In genomic region chr20:10665791-10666190, GRCh38 we compare ENCODE assay signal across 9 cellular contexts. TPM values are rescaled to one million over a fixed set of nuclear protein-coding genes. Genes with fewer than 3 reads are reported as not detected.
DNase-seq lines count a peak whose midpoint lies in the region; ATAC-seq and TF ChIP-seq lines count a peak whose summit lies in the region.
"Had no signal": no experiment of that assay in that cellular context is flagged by ENCODE, and none has a peak within 500 bp of the region (broad histone marks: within the 10 kb centered on the region; RNA-seq: fewer than 3 reads in every experiment).

No MANE protein-coding gene starts in this region.

- peak overlapping the region; percentile 51 for H3K4ac ChIP-seq in IMR-90 (ENCODE audit: low read depth, low read length)
- no peak overlapping the region for H3K4ac ChIP-seq in mesenchymal stem cell (ENCODE audit: low read depth in 1 of 2, low read length in 2 of 2)

- H3K4me3 ChIP-seq in IMR-90 (ENCODE audit: insufficient read depth, low read depth, low read length) (no peak overlapping the region), mesenchymal stem cell (ENCODE audit: insufficient read depth in 1 of 2, low read depth in 1 of 2, low read length in 2 of 2) (no peak overlapping the region), stomach (peak overlapping the region in 1 of 4 donors; percentile 11), A673 (ENCODE audit: low read depth, low read length, poor library complexity, severe bottlenecking) (no peak overlapping the region)

- TF ChIP-seq POLR2A in IMR-90 (IDR thresholded peaks at IDR 0.05; ENCODE audit: low read depth, low read length) (no peak), stomach (IDR thresholded peaks at IDR 0.05) (no peak)

- TF ChIP-seq RAD21 in IMR-90 (IDR thresholded peaks at IDR 0.05; ENCODE audit: low read length): no peak

- peak overlapping the region; percentile 53 for H3K14ac ChIP-seq in IMR-90 (replicated peaks; ENCODE audit: low read depth, low read length)
- H3K14ac ChIP-seq in mesenchymal stem cell (ENCODE audit: low read length in 2 of 2): no peak overlapping the region

- intact Hi-C loops in IMR-90 (cut with micrococcal nuclease) (no loop called here), stomach (cut with DNase I; ENCODE audit: low total_unique reads) (no loop called here), A673 (cut with micrococcal nuclease; ENCODE audit: unreplicated experiment) (no loop called here)

- H4K5ac ChIP-seq in IMR-90 (ENCODE audit: low read depth, low read length): peak overlapping the region; percentile 25; the same call in 1 of the 2 replicates

- no peak for TF ChIP-seq CTCF in IMR-90 (conservative IDR thresholded peaks at IDR 0.05; ENCODE audit: low read depth, low read length)
- TF ChIP-seq CTCF in stomach (IDR thresholded peaks at IDR 0.05): no peak
- TF ChIP-seq CTCF in A673 (conservative IDR thresholded peaks at IDR 0.05; ENCODE audit: low read depth, low read length): no peak

- peak overlapping the region; percentile 61 for H2AK9ac ChIP-seq in IMR-90 (replicated peaks; ENCODE audit: low read depth, low read length, poor library complexity)

- H4K20me1 ChIP-seq in IMR-90 (ENCODE audit: insufficient read depth, low read length): peaks cover 31% of the 10 kb centered on the region

- H3K56ac ChIP-seq in IMR-90 (ENCODE audit: extremely low read depth, insufficient read depth, low read length): no peak overlapping the region

- H2BK15ac ChIP-seq in IMR-90 (ENCODE audit: low read depth, low read length): no peak overlapping the region; the same call in 2 of the 3 replicates
- peak overlapping the region; percentile 44 for H2BK15ac ChIP-seq in mesenchymal stem cell (ENCODE audit: low read depth, poor library complexity, severe bottlenecking)

- dilution Hi-C loops in IMR-90 (cut with HindIII; ENCODE audit: low sequenced_read_pairs, unreplicated experiment): loop anchor here (25.0 kb wide), 1 partner anchor 872 kb away; no protein-coding TSS in a partner anchor

- H3K36me3 ChIP-seq in IMR-90 (ENCODE audit: control insufficient read depth, insufficient read depth, low read length) (peaks cover 60% of the 10 kb centered on the region), mesenchymal stem cell (ENCODE audit: control insufficient read depth in 1 of 2, insufficient read depth in 2 of 2, low read depth in 1 of 2, low read length in 2 of 2) (peaks cover 37 to 47% of the 10 kb centered on the region in 2 experiments), stomach (peaks cover 32 to 74% (median 63%) of the 10 kb centered on the region in 4 donors), A673 (ENCODE audit: insufficient read depth, low read length, poor library complexity, severe bottlenecking) (peaks cover 36% of the 10 kb centered on the region)

- no peak overlapping the region for H3K27ac ChIP-seq in IMR-90 (ENCODE audit: insufficient read depth, low read length)
- H3K27ac ChIP-seq in epithelial cell of prostate: peak overlapping the region; percentile 99
- H3K27ac ChIP-seq in mesenchymal stem cell (ENCODE audit: low read length, poor library complexity, severe bottlenecking): no peak overlapping the region
- peak overlapping the region in 4 of 5 donors; percentile 58 to 73 (median 66) for H3K27ac ChIP-seq in stomach
- no peak overlapping the region for H3K27ac ChIP-seq in A673 (ENCODE audit: low read depth, low read length, poor library complexity, severe bottlenecking)

- H2BK20ac ChIP-seq in IMR-90 (ENCODE audit: low read depth, low read length): peak overlapping the region; percentile 79; the same call in 1 of the 2 replicates

- H3K27me3 ChIP-seq in IMR-90 (ENCODE audit: control insufficient read depth, insufficient read depth, low read length) (no peaks in the 10 kb centered on the region), mesenchymal stem cell (ENCODE audit: control insufficient read depth in 1 of 2, insufficient read depth in 1 of 2, low read length in 2 of 2) (no peaks in the 10 kb centered on the region), stomach (no peaks in the 10 kb centered on the region), A673 (replicated peaks; ENCODE audit: insufficient read depth, low read depth, low read length, poor library complexity) (no peaks in the 10 kb centered on the region)

- no peak overlapping the region for H3K9ac ChIP-seq in IMR-90 (ENCODE audit: low read depth, low read length)
- H3K9ac ChIP-seq in mesenchymal stem cell (ENCODE audit: low read length): peak overlapping the region; percentile 20

- CTCF ChIA-PET in IMR-90 (lab: Yijun Ruan, JAX) (no interaction called here), A673 (lab: Charles Lee) (no interaction called here)

- POLR2A ChIA-PET in IMR-90 (lab: Charles Lee; ENCODE audit: unreplicated experiment) (no interaction called here), A673 (lab: Charles Lee; ENCODE audit: low non-redundant PET) (no interaction called here)

- BruUV-seq in IMR-90 (replicated peaks; lab: Mats Ljungman, UMichigan): no TSS peak
- BruUV-seq in A673 (replicated peaks; lab: Mats Ljungman, UMichigan): no TSS peak

- peak; percentile 30 for DNase-seq in IMR-90
- no peak for DNase-seq in epithelial cell of prostate (ENCODE audit: low read depth, low spot score)
- no peak for DNase-seq in mesenchymal stem cell
- no peak for DNase-seq in stomach
- no peak for DNase-seq in NAMALWA (ENCODE audit: low spot score)
- no peak for DNase-seq in A673 (ENCODE audit: low spot score)
- DNase-seq: activated CD4-positive, alpha-beta memory T cell treated with anti-CD3 and anti-CD28 coated beads, Interleukin-2, amount 10 ng/mL, durations not matched to agents 7 days and 5 days had no signal

- H3K18ac ChIP-seq in IMR-90 (ENCODE audit: low read depth, low read length) (peak overlapping the region; percentile 1; the same call in 1 of the 2 replicates), mesenchymal stem cell (ENCODE audit: low read depth in 1 of 2, low read length in 2 of 2) (no peak overlapping the region)

- peaks cover 25% of the 10 kb centered on the region; the same call in 1 of the 2 replicates for H3K9me1 ChIP-seq in IMR-90 (ENCODE audit: insufficient read depth, low read length)

- H2AFZ ChIP-seq in IMR-90 (replicated peaks; ENCODE audit: low read length, poor library complexity) (peak overlapping the region; percentile 26), mesenchymal stem cell (ENCODE audit: low read depth, low read length) (no peak overlapping the region)

- H3K23ac ChIP-seq in IMR-90 (ENCODE audit: low read depth, low read length) (peak overlapping the region; percentile 20; the same call in 1 of the 2 replicates), mesenchymal stem cell (ENCODE audit: low read length in 2 of 2) (no peak overlapping the region)

- no peak for TF ChIP-seq EP300 in stomach (IDR thresholded peaks at IDR 0.05)

- H3K4me1 ChIP-seq in IMR-90 (ENCODE audit: control insufficient read depth, insufficient read depth, low read length) (peaks cover 11% of the 10 kb centered on the region), mesenchymal stem cell (ENCODE audit: control insufficient read depth, insufficient read depth, low read depth, low read length) (peaks cover 24% of the 10 kb centered on the region), stomach (peaks cover 49 to 97% (median 65%) of the 10 kb centered on the region in 4 donors), A673 (ENCODE audit: insufficient read depth, low read length, poor library complexity, severe bottlenecking) (peaks cover 69% of the 10 kb centered on the region)

- H4K91ac ChIP-seq in IMR-90 (ENCODE audit: insufficient read depth, low read depth, low read length) (peak overlapping the region; percentile 51), mesenchymal stem cell (ENCODE audit: low read length) (no peak overlapping the region)

- H2BK12ac ChIP-seq in mesenchymal stem cell (ENCODE audit: low read length in 2 of 2): peak overlapping the region in 1 of 2 experiments; percentile 59

- 70% methylated on average over 2 of the region's 6 CpGs; no CpG with 5 or more reads in 1 of the 2 experiments for WGBS in IMR-90 (ENCODE audit: extremely low coverage in 2 of 2, insufficient read length in 1 of 2), 2 experiments
- WGBS in mesenchymal stem cell: 74% methylated on average over 6 of the region's 6 CpGs
- 41 to 61% (median 58%) methylated on average over 6 of the region's 6 CpGs for WGBS in stomach, 5 donors

- ATAC-seq in IMR-90 (ENCODE audit: low read depth) (no peak), HG03378 (IDR thresholded peaks at IDR 0.05; ENCODE audit: unreplicated experiment) (no peak), HG02798 (IDR thresholded peaks at IDR 0.05; ENCODE audit: poor library complexity, unreplicated experiment) (no peak)

- H3K9me3 ChIP-seq in IMR-90 (ENCODE audit: control insufficient read depth, insufficient read depth, low read length): no peaks in the 10 kb centered on the region
- H3K9me3 ChIP-seq in mesenchymal stem cell (ENCODE audit: control insufficient read depth, low read length): peaks cover 4% of the 10 kb centered on the region
- no peaks in the 10 kb centered on the region for H3K9me3 ChIP-seq in stomach
- H3K9me3 ChIP-seq in A673 (ENCODE audit: low read depth, low read length, poor library complexity, severe bottlenecking): no peaks in the 10 kb centered on the region

- in situ Hi-C loops in IMR-90 (cut with MboI; ENCODE audit: low sequenced_read_pairs): loop anchor here (10.0 kb wide), 1 partner anchor 609 kb away; no protein-coding TSS in a partner anchor

- H2BK5ac ChIP-seq in IMR-90 (ENCODE audit: low read depth, low read length, poor library complexity, severe bottlenecking) (no peak overlapping the region), mesenchymal stem cell (ENCODE audit: low read depth, low read length, poor library complexity, severe bottlenecking) (no peak overlapping the region)

- peak overlapping the region in 1 of 2 experiments; percentile 14; a peak in 2 of 4 replicates for H4K8ac ChIP-seq in IMR-90 (ENCODE audit: low read depth in 2 of 2, low read length in 2 of 2)
- peak overlapping the region; percentile 19 for H4K8ac ChIP-seq in mesenchymal stem cell (ENCODE audit: low read length)

- H2AK5ac ChIP-seq in IMR-90 (ENCODE audit: low read depth, low read length) (peak overlapping the region; percentile 52; the same call in 1 of the 2 replicates), mesenchymal stem cell (ENCODE audit: low read length, severe bottlenecking) (peak overlapping the region; percentile 65)

- H2BK120ac ChIP-seq in IMR-90 (ENCODE audit: low read depth, low read length) (peak overlapping the region; percentile 63; the same call in 1 of the 2 replicates), mesenchymal stem cell (ENCODE audit: low read depth, low read length) (no peak overlapping the region)

- H3K79me1 ChIP-seq in IMR-90 (ENCODE audit: low read depth in 1 of 2, low read length in 2 of 2) (peaks cover 42 to 88% of the 10 kb centered on the region in 2 experiments), mesenchymal stem cell (replicated peaks; ENCODE audit: low read length, poor library complexity, severe bottlenecking) (peaks cover 43% of the 10 kb centered on the region)

- no peak overlapping the region; the same call in 1 of the 2 replicates for H3K4me2 ChIP-seq in IMR-90 (ENCODE audit: low read depth, low read length)
- H3K4me2 ChIP-seq in mesenchymal stem cell (ENCODE audit: low read length, poor library complexity, severe bottlenecking): no peak overlapping the region

RNA-seq across cellular contexts. Expression of gene JAG1, which starts 8.0 kb away (rescaled TPM):
- 19.4 and 22.6 TPM in 2 replicates for total RNA-seq in IMR-90 (2012; rRNA removed)
- 9.4 and 10.2 TPM in 2 replicates for polyA plus RNA-seq in IMR-90 (2012; rRNA removed)
- polyA plus RNA-seq in IMR-90 (2012; cell fraction: cytosol; rRNA removed): 6.4 and 9.4 TPM in 2 replicates
- polyA plus RNA-seq in IMR-90 (2012; cell fraction: nucleus; rRNA removed; ENCODE audit: low replicate concordance): 32.3 and 70.8 TPM in 2 replicates
- 13.2 TPM for polyA plus RNA-seq in mesenchymal stem cell (2013, experiment 1 of 2)
- polyA plus RNA-seq in mesenchymal stem cell (2013, experiment 2 of 2): 12.6 TPM
- total RNA-seq in stomach: 100 to 1,000 TPM in 1 of 5 donors, 10 to 100 TPM in 4; 54.8 to 133 (median 95.0) TPM
- polyA plus RNA-seq in stomach: 10 to 100 TPM in 1 of 3 donors, 1 to 10 TPM in 2; 5.2 to 26.3 (median 7.5) TPM
- 42.9 and 57.5 TPM in 2 replicates for total RNA-seq in A673 (2021)

Comparison
In these comparisons a context has a peak if more than half of its experiments do, and no peak if none do; other contexts are left out.
1. H3K27ac ChIP-seq: peak in epithelial cell of prostate (single experiment) and stomach (4 of 5); none in IMR-90 (single experiment), mesenchymal stem cell (single experiment) and A673 (single experiment).